ENCODE assay signal across 12 cellular contexts in genomic region chr10:88848499-88848898, GRCh38. TPM values are rescaled to one million over a fixed set of nuclear protein-coding genes. Genes with fewer than 3 reads are reported as not detected.
A peak's percentile ranks its signal among the peaks of the same experiment; 100 is the strongest.
DNase-seq lines count a peak whose midpoint lies in the region; ATAC-seq and TF ChIP-seq lines count a peak whose summit lies in the region.
"Had no signal": no experiment of that assay in that cellular context is flagged by ENCODE, and none has a peak within 500 bp of the region (broad histone marks: within the 10 kb centered on the region; RNA-seq: fewer than 3 reads in every experiment).

No MANE protein-coding gene starts in this region.

- no peak overlapping the region for H3K9ac ChIP-seq in PC-3 (ENCODE audit: low read length)

- peak overlapping the region; percentile 55 for H3K27ac Mint-ChIP-seq in activated naive CD4-positive, alpha-beta T cell treated with anti-CD3 and anti-CD28 coated beads, Interleukin-2, amount 10 ng/mL, durations not matched to agents 7 days and 5 days

- H3K27ac ChIP-seq in PC-3 (ENCODE audit: low read length), result peak overlapping the region; percentile 63
- H3K27ac ChIP-seq in spleen, result peak overlapping the region in 2 of 8 donors; percentile 19 to 84
- H3K27ac ChIP-seq: SJSA1 had no signal

- intact Hi-C loops in PC-3 (cut with micrococcal nuclease) (no loop called here), Right ventricle myocardium inferior (cut with DNase I) (no loop called here), spleen (cut with DNase I; ENCODE audit: low total_unique reads) (no loop called here)

- CTCF ChIA-PET in activated naive CD4-positive, alpha-beta T cell treated with anti-CD3 and anti-CD28 coated beads, Interleukin-2, amount 10 ng/mL, durations not matched to agents 7 days and 5 days (lab: Charles Lee), result interaction anchor here (0.6 to 1.5 kb wide), 6 partner anchors 11 to 313 kb away, joined by 3 to 6 read pairs (median 4); no protein-coding TSS in a partner anchor
- CTCF ChIA-PET in PC-3 (lab: Charles Lee), result interaction anchor here (0.6 to 0.8 kb wide), 2 partner anchors 10 to 13 kb away, joined by 3 to 5 read pairs; no protein-coding TSS in a partner anchor

- H3K79me2 ChIP-seq in PC-3 (ENCODE audit: low read length), result peaks cover 11% of the 10 kb centered on the region; the same call in 1 of the 2 replicates

- H3K4me1 ChIP-seq in PC-3 (ENCODE audit: insufficient read depth, low read length), result peaks cover 41% of the 10 kb centered on the region
- peaks cover 0 to 50% (median 8%) of the 10 kb centered on the region in 6 donors for H3K4me1 ChIP-seq in spleen

- no peak overlapping the region for H2AFZ ChIP-seq in PC-3 (ENCODE audit: low read length)

- peak overlapping the region; percentile 42 for H3K4me3 ChIP-seq in PC-3 (ENCODE audit: low read length)
- H3K4me3 ChIP-seq in spleen, result no peak overlapping the region
- H3K4me3 ChIP-seq: SJSA1 had no signal

- TF ChIP-seq CTCF in PC-3 (conservative IDR thresholded peaks at IDR 0.05; ENCODE audit: low read depth, low read length) (no peak), spleen (IDR thresholded peaks at IDR 0.05 in 8 of 11, conservative IDR thresholded peaks at IDR 0.05 in 3 of 11) (no peak)

- no peaks in the 10 kb centered on the region for H4K20me1 ChIP-seq in PC-3 (ENCODE audit: low read length)

- no peaks in the 10 kb centered on the region for H3K27me3 ChIP-seq in PC-3 (ENCODE audit: low read length)
- H3K27me3 ChIP-seq in spleen (replicated peaks in 1 of 7), result no peaks in the 10 kb centered on the region
- H3K27me3 ChIP-seq: SJSA1 had no signal

- H3K9me2 ChIP-seq in PC-3 (replicated peaks; ENCODE audit: low read length), result no peaks in the 10 kb centered on the region

- DNase-seq in activated naive CD4-positive, alpha-beta T cell treated with anti-CD3 and anti-CD28 coated beads, Interleukin-2, amount 10 ng/mL, durations not matched to agents 7 days and 5 days, result no peak
- no peak for DNase-seq in activated naive CD4-positive, alpha-beta T cell treated with Interleukin-2 at 50 U/mL for 16 hours
- DNase-seq in PC-3, result peak; percentile 81
- peak; percentile 74 for DNase-seq in stromal cell of bone marrow (ENCODE audit: low read depth)
- no peak for DNase-seq in Right ventricle myocardium inferior (ENCODE audit: missing footprints)
- no peak for DNase-seq in spleen
- no peak for DNase-seq in NCI-H748 treated with DMSO at 0.1 percent for 48 hours (lab: John Stamatoyannopoulos, UW)
- DNase-seq: DMS 273 treated with DMSO at 0.1 percent for 48 hours; stimulated activated CD4-positive, alpha-beta T cell treated with anti-CD3 and anti-CD28 coated beads, Interleukin-4, amount 100 ng/mL, for 24 hours had no signal

- no peaks in the 10 kb centered on the region for H3K9me3 ChIP-seq in PC-3 (ENCODE audit: low read length)
- no peaks in the 10 kb centered on the region for H3K9me3 ChIP-seq in spleen
- H3K9me3 ChIP-seq: SJSA1 had no signal

- H3F3A ChIP-seq in PC-3 (ENCODE audit: low read length, unreplicated experiment), result peaks cover 3% of the 10 kb centered on the region

- H3K36me3 Mint-ChIP-seq in activated naive CD4-positive, alpha-beta T cell treated with anti-CD3 and anti-CD28 coated beads, Interleukin-2, amount 10 ng/mL, durations not matched to agents 7 days and 5 days, result no peaks in the 10 kb centered on the region

- H3K27me3 Mint-ChIP-seq in activated naive CD4-positive, alpha-beta T cell treated with anti-CD3 and anti-CD28 coated beads, Interleukin-2, amount 10 ng/mL, durations not matched to agents 7 days and 5 days, result peaks cover 5% of the 10 kb centered on the region

- no peak for TF ChIP-seq POLR2A in spleen (IDR thresholded peaks at IDR 0.05)

- POLR2A ChIA-PET in PC-3 (lab: Charles Lee; ENCODE audit: unreplicated experiment), result no interaction called here

- H3K9me3 Mint-ChIP-seq in activated naive CD4-positive, alpha-beta T cell treated with anti-CD3 and anti-CD28 coated beads, Interleukin-2, amount 10 ng/mL, durations not matched to agents 7 days and 5 days, result no peaks in the 10 kb centered on the region

- H3K4me2 ChIP-seq in PC-3 (ENCODE audit: low read length), result peak overlapping the region; percentile 80

- no peak overlapping the region for H3K4me3 Mint-ChIP-seq in activated naive CD4-positive, alpha-beta T cell treated with anti-CD3 and anti-CD28 coated beads, Interleukin-2, amount 10 ng/mL, durations not matched to agents 7 days and 5 days

- peaks cover 14% of the 10 kb centered on the region for H3K4me1 Mint-ChIP-seq in activated naive CD4-positive, alpha-beta T cell treated with anti-CD3 and anti-CD28 coated beads, Interleukin-2, amount 10 ng/mL, durations not matched to agents 7 days and 5 days

- H3K36me3 ChIP-seq in PC-3 (ENCODE audit: low read depth, low read length) (no peaks in the 10 kb centered on the region), spleen (no peaks in the 10 kb centered on the region)
- H3K36me3 ChIP-seq: SJSA1 had no signal

- no TSS peak for BruUV-seq in PC-3 (replicated peaks; lab: Mats Ljungman, UMichigan)

- ATAC-seq in PC-3, result peak; percentile 73
- ATAC-seq in esophagus mucosa, result peak; percentile 50
- no peak for ATAC-seq in Right ventricle myocardium inferior
- ATAC-seq: left lobe of liver had no signal

- 0 to 5% (median 0%) methylated on average over 1 of the region's 1 CpG for WGBS in spleen, 5 donors

RNA-seq across cellular contexts. Expression of gene ANKRD22, which starts 3.1 kb away (rescaled TPM):
- total RNA-seq in PC-3 (2014; rRNA removed) (5.0 and 6.2 TPM in 2 replicates), esophagus mucosa (32.9 TPM), Right ventricle myocardium inferior (not detected), spleen (10 to 100 TPM in 1 of 7 donors, 1 to 10 TPM in 6; 4.8 to 11.5 (median 7.7) TPM)
- polyA plus RNA-seq in spleen, result 1 to 10 TPM; 2.2 to 7.5 (median 2.6) TPM
- total RNA-seq: left lobe of liver, SJSA1 had no signal

RNA-seq across cellular contexts. Expression of gene STAMBPL1, which starts 31.5 kb away (rescaled TPM):
- total RNA-seq in PC-3 (2014; rRNA removed) (15.7 and 19.5 TPM in 2 replicates), esophagus mucosa (2.5 TPM), Right ventricle myocardium inferior (2.0 TPM), spleen (10 to 100 TPM; 19.1 to 49.4 (median 27.9) TPM)
- polyA plus RNA-seq in spleen, result 10 to 100 TPM in 2 of 3 donors, 1 to 10 TPM in 1; 6.2 to 13.6 (median 10.7) TPM

RNA-seq across cellular contexts. Expression of gene LIPM, which starts 46.0 kb away (rescaled TPM):
- total RNA-seq in PC-3 (2014; rRNA removed), result not detected in 2 replicates
- total RNA-seq in esophagus mucosa, result not detected
- total RNA-seq in Right ventricle myocardium inferior, result not detected
- total RNA-seq in spleen, result not detected
- polyA plus RNA-seq in spleen, result not detected
- total RNA-seq: left lobe of liver, SJSA1 had no signal

Comparison
In these comparisons a context has a peak if more than half of its experiments do, and no peak if none do; other contexts are left out.
1. DNase-seq: peak in PC-3 (single experiment) and stromal cell of bone marrow (single experiment); none in activated naive CD4-positive, alpha-beta T cell treated with anti-CD3 and anti-CD28 coated beads, Interleukin-2, amount 10 ng/mL, durations not matched to agents 7 days and 5 days (single experiment), activated naive CD4-positive, alpha-beta T cell treated with Interleukin-2 at 50 U/mL for 16 hours (single experiment), Right ventricle myocardium inferior (single experiment), spleen (single experiment) and NCI-H748 treated with DMSO at 0.1 percent for 48 hours (single experiment).